In the genomic region with DNA sequence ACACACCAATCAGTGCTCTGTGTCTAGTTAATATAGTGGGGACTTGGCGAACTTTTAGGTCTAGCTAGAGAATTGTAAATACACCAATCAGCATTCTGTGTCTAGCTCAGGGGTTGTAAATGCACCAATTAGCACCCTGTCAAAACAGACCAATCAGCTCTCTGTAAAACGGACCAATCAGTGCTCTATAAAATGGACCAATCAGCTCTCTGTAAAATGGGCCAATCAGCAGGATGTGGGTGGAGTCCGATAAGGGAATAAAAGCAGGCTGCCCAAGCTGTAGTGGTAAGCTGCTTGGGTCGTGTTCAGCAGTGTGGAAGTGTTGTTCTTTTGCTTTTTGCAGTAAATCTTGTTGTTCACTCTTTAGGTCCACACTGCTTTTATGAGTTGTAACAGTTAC, we compare ENCODE assay signal across 1 cellular context.
TF ChIP-seq lines count a peak whose summit lies in the region.

No MANE protein-coding gene starts in this region.

TF ChIP-seq in endothelial cell of umbilical vein, 7 proteins besides CTCF, POLR2A, EP300 and RAD21:
- no peak for TF ChIP-seq FOS (IDR thresholded peaks at IDR 0.05; ENCODE audit: borderline replicate concordance, insufficient read depth, low read length)
- no peak for TF ChIP-seq JUN (IDR thresholded peaks at IDR 0.05; ENCODE audit: borderline replicate concordance, insufficient read depth, insufficient read length, low read depth)
- no peak for TF ChIP-seq MYC (IDR thresholded peaks at IDR 0.05; ENCODE audit: low read depth, low read length)
- no peak for TF ChIP-seq GATA2 (IDR thresholded peaks at IDR 0.05; ENCODE audit: insufficient read depth, insufficient read length, low read depth, low read length)
- TF ChIP-seq, protein P1, sequence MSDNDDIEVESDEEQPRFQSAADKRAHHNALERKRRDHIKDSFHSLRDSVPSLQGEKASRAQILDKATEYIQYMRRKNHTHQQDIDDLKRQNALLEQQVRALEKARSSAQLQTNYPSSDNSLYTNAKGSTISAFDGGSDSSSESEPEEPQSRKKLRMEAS (IDR thresholded peaks at IDR 0.05; ENCODE audit: insufficient read depth, insufficient read length): no peak
- TF ChIP-seq POLR2AphosphoS5 (IDR thresholded peaks at IDR 0.05; ENCODE audit: insufficient read depth, low read depth, low read length): no peak
- TF ChIP-seq EZH2 (IDR thresholded peaks at IDR 0.05; ENCODE audit: borderline replicate concordance, low read depth, low read length, severe bottlenecking): no peak
